8 cellular contexts compared by ENCODE assay signal in the genomic region with DNA sequence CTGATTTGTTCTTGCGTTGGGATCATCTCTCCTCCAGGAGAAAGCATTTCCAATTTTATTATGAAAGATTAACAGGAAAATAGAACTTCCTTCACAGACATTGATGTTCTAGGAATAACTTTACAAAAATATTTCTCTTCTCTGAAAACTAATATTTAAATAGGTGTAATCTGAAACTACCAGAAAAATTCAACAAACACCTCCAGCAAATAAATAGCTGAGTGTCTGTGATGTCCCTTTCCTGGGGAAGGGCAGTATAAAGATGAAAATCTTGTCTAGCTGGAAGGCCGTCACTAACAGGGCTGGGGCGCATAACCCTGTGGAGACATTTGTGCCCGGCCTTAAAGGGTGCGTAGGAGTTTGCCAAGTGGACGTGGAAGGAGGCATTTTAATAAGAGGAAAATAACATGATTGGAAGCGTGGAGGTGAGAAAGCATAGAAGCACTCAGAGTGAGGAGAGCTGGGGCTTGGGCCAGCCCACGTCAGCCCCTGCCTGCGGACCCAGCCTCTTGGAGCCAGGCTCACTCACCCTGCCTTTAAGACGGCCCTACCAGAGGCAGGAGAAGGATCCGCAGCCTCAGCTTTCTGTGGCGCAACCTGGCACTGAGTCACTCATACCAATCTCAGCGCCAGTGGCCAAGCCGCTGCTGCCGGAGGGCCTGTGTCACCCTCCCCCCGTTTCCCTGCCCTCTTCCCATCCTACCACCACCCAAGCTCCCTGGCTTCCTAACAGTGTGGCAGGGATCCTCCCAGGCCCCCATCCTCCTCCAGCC.
DNase-seq lines count a peak whose midpoint lies in the region; ATAC-seq and TF ChIP-seq lines count a peak whose summit lies in the region.

No MANE protein-coding gene starts in this region.

- H3K27me3 Mint-ChIP-seq in activated T-cell treated with anti-CD3 and anti-CD28 coated beads, Interleukin-2, amount 50 U/mL, for 24 hours: no peaks in the 10 kb centered on the region

- peak overlapping the region; percentile 83 for H3K4me3 Mint-ChIP-seq in activated T-cell treated with anti-CD3 and anti-CD28 coated beads, Interleukin-2, amount 50 U/mL, for 24 hours

- H3K27ac Mint-ChIP-seq in activated T-cell treated with anti-CD3 and anti-CD28 coated beads, Interleukin-2, amount 50 U/mL, for 24 hours: peak overlapping the region; percentile 95

- H3K27me3 ChIP-seq in transverse colon (no peaks in the 10 kb centered on the region), HAP-1 (ENCODE audit: low read depth) (no peaks in the 10 kb centered on the region)

- no peak overlapping the region for H3K4me3 ChIP-seq in transverse colon
- H3K4me3 ChIP-seq in HAP-1: no peak overlapping the region

- peak; percentile 11 for ATAC-seq in GM18505 (IDR thresholded peaks at IDR 0.05; ENCODE audit: unreplicated experiment)
- peak; percentile 24 for ATAC-seq in left lobe of liver
- ATAC-seq in GM18873 (IDR thresholded peaks at IDR 0.05; ENCODE audit: low FRiP score, unreplicated experiment): no peak

- H3K36me3 ChIP-seq in transverse colon: no peaks in the 10 kb centered on the region
- no peaks in the 10 kb centered on the region for H3K36me3 ChIP-seq in HAP-1 (replicated peaks)

- H3K36me3 Mint-ChIP-seq in activated T-cell treated with anti-CD3 and anti-CD28 coated beads, Interleukin-2, amount 50 U/mL, for 24 hours (ENCODE audit: low read depth): peaks cover 8% of the 10 kb centered on the region

- intact Hi-C loops in transverse colon (cut with DNase I; ENCODE audit: low total_unique reads): no loop called here

- H3K9me3 ChIP-seq in transverse colon (no peaks in the 10 kb centered on the region), HAP-1 (no peaks in the 10 kb centered on the region)

- TF ChIP-seq CTCF in transverse colon (IDR thresholded peaks at IDR 0.05): no peak

- TF ChIP-seq POLR2A in GM18505 (IDR thresholded peaks at IDR 0.05; ENCODE audit: borderline replicate concordance, extremely low read depth, insufficient read depth, insufficient read length): peak; percentile 66
- no peak for TF ChIP-seq POLR2A in transverse colon (IDR thresholded peaks at IDR 0.05)

- in situ Hi-C loops in transverse colon (cut with MboI; ENCODE audit: low pct_ligation_motif_present in 1 of 4, low pct_unique_long_range_greater_than_20kb in 1 of 4, low sequenced_read_pairs in 3 of 4) (loop anchor here in 3 of 4 donors (5.0 to 10.0 kb wide), 4 partner anchors 53 to 406 kb away; no protein-coding TSS in a partner anchor), HAP-1 (cut with MboI; ENCODE audit: low sequenced_read_pairs) (no loop called here)

- TF ChIP-seq EP300 in transverse colon (IDR thresholded peaks at IDR 0.05; ENCODE audit: low read depth): no peak

- peak overlapping the region; percentile 5 to 56 (median 36) for H3K27ac ChIP-seq in transverse colon

- WGBS in transverse colon (ENCODE audit: low coverage in 1 of 2), 2 donors: 73 to 74% methylated on average over 14 to 16 of the region's 16 CpGs

- no peaks in the 10 kb centered on the region for H3K9me3 Mint-ChIP-seq in activated T-cell treated with anti-CD3 and anti-CD28 coated beads, Interleukin-2, amount 50 U/mL, for 24 hours

- DNase-seq in HS-5 (ENCODE audit: low read depth) (peak; percentile 79), left lobe of liver (ENCODE audit: low spot score) (no peak), transverse colon (peak; percentile 21), DMS153 treated with DMSO at 0.1 percent for 48 hours (lab: John Stamatoyannopoulos, UW; ENCODE audit: unreplicated experiment) (no peak), HAP-1 (ENCODE audit: low spot score in 2 of 2) (no peak)
- DNase-seq in activated T-cell treated with anti-CD3 and anti-CD28 coated beads, Interleukin-2, amount 50 U/mL, for 24 hours: peak; percentile 65

- H3K4me1 Mint-ChIP-seq in activated T-cell treated with anti-CD3 and anti-CD28 coated beads, Interleukin-2, amount 50 U/mL, for 24 hours (ENCODE audit: low read depth): peaks cover 78% of the 10 kb centered on the region

- H3K4me1 ChIP-seq in transverse colon (peaks cover 0 to 13% (median 9%) of the 10 kb centered on the region in 4 donors), HAP-1 (peaks cover 10% of the 10 kb centered on the region)

Comparison
In these comparisons a context has a peak if more than half of its experiments do, and no peak if none do; other contexts are left out.
1. DNase-seq: peak in HS-5 (single experiment), activated T-cell treated with anti-CD3 and anti-CD28 coated beads, Interleukin-2, amount 50 U/mL, for 24 hours (single experiment) and transverse colon (single experiment); none in left lobe of liver (single experiment), DMS153 treated with DMSO at 0.1 percent for 48 hours (single experiment) and HAP-1 (0 of 2).